ENCODE assay signal across 1 cellular context in the genomic region with DNA sequence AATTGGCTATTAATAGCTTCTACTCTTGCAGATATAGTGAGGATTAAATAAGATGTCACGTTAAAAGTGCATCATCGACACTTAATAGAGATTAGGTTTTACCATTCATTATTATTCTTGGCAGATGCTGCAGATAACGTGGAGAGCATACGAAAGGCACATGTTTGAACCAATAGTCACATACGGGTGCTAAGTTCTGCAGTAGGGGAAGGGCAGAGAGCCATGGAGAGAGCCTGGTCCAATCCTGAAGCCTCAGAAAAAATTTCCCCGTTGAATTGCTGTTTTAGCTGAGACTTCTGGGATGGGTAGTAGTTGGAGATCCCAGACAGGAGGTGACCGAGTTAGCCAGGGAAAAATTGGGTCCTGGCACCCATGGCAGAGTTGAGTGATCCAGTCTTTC.
DNase-seq lines count a peak whose midpoint lies in the region.
"Not testable (repeated sequence)": the region's sequence is repeated elsewhere in the genome, so short reads cannot be mapped to it uniquely, and the experiment has no call there.

No MANE protein-coding gene starts in this region.

- not testable (repeated sequence) for H2BK12ac ChIP-seq in trophoblast cell (ENCODE audit: low read length)

- H4K91ac ChIP-seq in trophoblast cell (ENCODE audit: low read depth, low read length) = not testable (repeated sequence)

- peak; percentile 63 to 76 for DNase-seq in trophoblast cell

- H2AFZ ChIP-seq in trophoblast cell (ENCODE audit: insufficient read depth, low read length, poor library complexity) = not testable (repeated sequence)

- not testable (repeated sequence) for H3K79me1 ChIP-seq in trophoblast cell (ENCODE audit: low read length)

- H3K79me2 ChIP-seq in trophoblast cell (ENCODE audit: control insufficient read depth, insufficient read depth, low read length, poor library complexity) = not testable (repeated sequence)

- H3K23ac ChIP-seq in trophoblast cell (ENCODE audit: low read length) = not testable (repeated sequence)

- H2BK120ac ChIP-seq in trophoblast cell (ENCODE audit: insufficient read depth, low read length, poor library complexity) = not testable (repeated sequence)

- not testable (repeated sequence) for H3K9me3 ChIP-seq in trophoblast cell (ENCODE audit: insufficient read depth, low read depth, low read length)

- not testable (repeated sequence) for H3K4me1 ChIP-seq in trophoblast cell (ENCODE audit: control insufficient read depth in 1 of 2, insufficient read depth in 2 of 2, low read length in 2 of 2)

- WGBS in trophoblast cell (ENCODE audit: extremely low coverage, insufficient coverage, insufficient read length) = no CpG with 5 or more reads among the region's 7 CpGs

- H4K8ac ChIP-seq in trophoblast cell (ENCODE audit: low read depth, low read length) = not testable (repeated sequence)

- not testable (repeated sequence) for H3K4me3 ChIP-seq in trophoblast cell (ENCODE audit: low read depth, low read length)

- H3K14ac ChIP-seq in trophoblast cell (ENCODE audit: low read length) = not testable (repeated sequence)

- H3K9ac ChIP-seq in trophoblast cell (ENCODE audit: low read length) = not testable (repeated sequence)

- not testable (repeated sequence) for H2AK5ac ChIP-seq in trophoblast cell (ENCODE audit: low read length)

- not testable (repeated sequence) for H2BK5ac ChIP-seq in trophoblast cell (ENCODE audit: low read depth, low read length, poor library complexity)

- not testable (repeated sequence) for H3K18ac ChIP-seq in trophoblast cell (ENCODE audit: low read length)

- H3K4me2 ChIP-seq in trophoblast cell (ENCODE audit: low read length) = not testable (repeated sequence)

- H3K36me3 ChIP-seq in trophoblast cell (ENCODE audit: control insufficient read depth in 1 of 2, insufficient read depth in 2 of 2, low read length in 2 of 2) = not testable (repeated sequence)

- H3K27me3 ChIP-seq in trophoblast cell (ENCODE audit: insufficient read depth, low read length) = not testable (repeated sequence)

- not testable (repeated sequence) for H3K4ac ChIP-seq in trophoblast cell (ENCODE audit: low read depth, low read length)

- not testable (repeated sequence) for H4K12ac ChIP-seq in trophoblast cell (ENCODE audit: low read depth, low read length)

- not testable (repeated sequence) for H3K27ac ChIP-seq in trophoblast cell (ENCODE audit: low read depth, low read length)
